Comparison of ENCODE assay signal across 1 cellular context in the genomic region with DNA sequence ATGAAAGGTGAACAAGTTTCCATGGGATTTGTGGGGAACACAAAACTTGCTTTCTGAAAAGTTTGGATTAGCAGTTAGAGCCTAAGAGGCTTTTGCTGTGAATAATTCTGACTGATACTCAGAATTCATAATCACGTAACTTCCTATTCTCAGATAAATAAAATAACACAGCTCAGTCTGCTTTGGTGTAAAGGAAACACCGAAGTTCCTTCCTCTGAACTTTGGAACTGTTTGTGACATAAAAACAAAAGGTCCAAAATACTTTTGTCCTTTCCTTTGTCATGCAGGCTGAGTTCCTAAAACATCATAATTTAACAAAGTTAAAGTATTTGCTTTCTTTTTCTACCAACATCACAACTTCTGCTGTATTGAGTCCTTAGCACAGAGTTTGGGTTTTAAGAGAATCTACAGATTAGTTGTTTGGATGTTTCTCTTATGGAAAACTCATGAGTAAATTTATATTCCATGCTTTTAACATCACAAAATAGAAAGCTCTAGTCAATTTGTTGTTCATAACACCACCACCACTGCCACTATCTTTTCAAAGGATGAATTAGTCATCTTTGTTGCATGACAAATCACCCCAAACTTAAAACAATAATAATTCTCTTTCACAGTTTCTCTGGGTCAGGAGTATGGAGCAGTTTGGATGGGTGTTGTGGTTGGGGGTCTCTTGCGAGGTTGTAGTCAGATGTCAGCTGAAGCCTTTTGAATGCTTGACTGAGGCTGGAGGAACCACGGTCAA.
TF ChIP-seq lines count a peak whose summit lies in the region.

No MANE protein-coding gene starts in this region.

TF ChIP-seq in GM23338, 12 proteins besides CTCF, POLR2A, EP300 and RAD21 (continued from another document):
- TF ChIP-seq, protein P1, sequence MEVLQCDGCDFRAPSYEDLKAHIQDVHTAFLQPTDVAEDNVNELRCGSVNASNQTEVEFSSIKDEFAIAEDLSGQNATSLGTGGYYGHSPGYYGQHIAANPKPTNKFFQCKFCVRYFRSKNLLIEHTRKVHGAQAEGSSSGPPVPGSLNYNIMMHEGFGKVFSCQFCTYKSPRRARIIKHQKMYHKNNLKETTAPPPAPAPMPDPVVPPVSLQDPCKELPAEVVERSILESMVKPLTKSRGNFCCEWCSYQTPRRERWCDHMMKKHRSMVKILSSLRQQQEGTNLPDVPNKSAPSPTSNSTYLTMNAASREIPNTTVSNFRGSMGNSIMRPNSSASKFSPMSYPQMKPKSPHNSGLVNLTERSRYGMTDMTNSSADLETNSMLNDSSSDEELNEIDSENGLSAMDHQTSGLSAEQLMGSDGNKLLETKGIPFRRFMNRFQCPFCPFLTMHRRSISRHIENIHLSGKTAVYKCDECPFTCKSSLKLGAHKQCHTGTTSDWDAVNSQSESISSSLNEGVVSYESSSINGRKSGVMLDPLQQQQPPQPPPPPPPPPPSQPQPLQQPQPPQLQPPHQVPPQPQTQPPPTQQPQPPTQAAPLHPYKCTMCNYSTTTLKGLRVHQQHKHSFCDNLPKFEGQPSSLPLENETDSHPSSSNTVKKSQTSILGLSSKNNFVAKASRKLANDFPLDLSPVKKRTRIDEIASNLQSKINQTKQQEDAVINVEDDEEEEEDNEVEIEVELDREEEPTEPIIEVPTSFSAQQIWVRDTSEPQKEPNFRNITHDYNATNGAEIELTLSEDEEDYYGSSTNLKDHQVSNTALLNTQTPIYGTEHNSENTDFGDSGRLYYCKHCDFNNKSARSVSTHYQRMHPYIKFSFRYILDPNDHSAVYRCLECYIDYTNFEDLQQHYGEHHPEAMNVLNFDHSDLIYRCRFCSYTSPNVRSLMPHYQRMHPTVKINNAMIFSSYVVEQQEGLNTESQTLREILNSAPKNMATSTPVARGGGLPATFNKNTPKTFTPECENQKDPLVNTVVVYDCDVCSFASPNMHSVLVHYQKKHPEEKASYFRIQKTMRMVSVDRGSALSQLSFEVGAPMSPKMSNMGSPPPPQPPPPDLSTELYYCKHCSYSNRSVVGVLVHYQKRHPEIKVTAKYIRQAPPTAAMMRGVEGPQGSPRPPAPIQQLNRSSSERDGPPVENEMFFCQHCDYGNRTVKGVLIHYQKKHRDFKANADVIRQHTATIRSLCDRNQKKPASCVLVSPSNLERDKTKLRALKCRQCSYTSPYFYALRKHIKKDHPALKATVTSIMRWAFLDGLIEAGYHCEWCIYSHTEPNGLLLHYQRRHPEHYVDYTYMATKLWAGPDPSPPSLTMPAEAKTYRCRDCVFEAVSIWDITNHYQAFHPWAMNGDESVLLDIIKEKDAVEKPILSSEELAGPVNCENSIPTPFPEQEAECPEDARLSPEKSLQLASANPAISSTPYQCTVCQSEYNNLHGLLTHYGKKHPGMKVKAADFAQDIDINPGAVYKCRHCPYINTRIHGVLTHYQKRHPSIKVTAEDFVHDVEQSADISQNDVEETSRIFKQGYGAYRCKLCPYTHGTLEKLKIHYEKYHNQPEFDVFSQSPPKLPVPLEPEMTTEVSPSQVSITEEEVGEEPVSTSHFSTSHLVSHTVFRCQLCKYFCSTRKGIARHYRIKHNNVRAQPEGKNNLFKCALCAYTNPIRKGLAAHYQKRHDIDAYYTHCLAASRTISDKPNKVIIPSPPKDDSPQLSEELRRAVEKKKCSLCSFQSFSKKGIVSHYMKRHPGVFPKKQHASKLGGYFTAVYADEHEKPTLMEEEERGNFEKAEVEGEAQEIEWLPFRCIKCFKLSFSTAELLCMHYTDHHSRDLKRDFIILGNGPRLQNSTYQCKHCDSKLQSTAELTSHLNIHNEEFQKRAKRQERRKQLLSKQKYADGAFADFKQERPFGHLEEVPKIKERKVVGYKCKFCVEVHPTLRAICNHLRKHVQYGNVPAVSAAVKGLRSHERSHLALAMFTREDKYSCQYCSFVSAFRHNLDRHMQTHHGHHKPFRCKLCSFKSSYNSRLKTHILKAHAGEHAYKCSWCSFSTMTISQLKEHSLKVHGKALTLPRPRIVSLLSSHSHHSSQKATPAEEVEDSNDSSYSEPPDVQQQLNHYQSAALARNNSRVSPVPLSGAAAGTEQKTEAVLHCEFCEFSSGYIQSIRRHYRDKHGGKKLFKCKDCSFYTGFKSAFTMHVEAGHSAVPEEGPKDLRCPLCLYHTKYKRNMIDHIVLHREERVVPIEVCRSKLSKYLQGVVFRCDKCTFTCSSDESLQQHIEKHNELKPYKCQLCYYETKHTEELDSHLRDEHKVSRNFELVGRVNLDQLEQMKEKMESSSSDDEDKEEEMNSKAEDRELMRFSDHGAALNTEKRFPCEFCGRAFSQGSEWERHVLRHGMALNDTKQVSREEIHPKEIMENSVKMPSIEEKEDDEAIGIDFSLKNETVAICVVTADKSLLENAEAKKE (CRISPR knock-in tag; IDR thresholded peaks at IDR 0.05): no peak
- TF ChIP-seq ZNF114 (CRISPR knock-in tag; IDR thresholded peaks at IDR 0.05): no peak
- TF ChIP-seq EZH2phosphoT487 (IDR thresholded peaks at IDR 0.05; ENCODE audit: unreplicated experiment): no peak
- TF ChIP-seq REST (IDR thresholded peaks at IDR 0.05; ENCODE audit: unreplicated experiment): no peak
- no peak for TF ChIP-seq POLR2AphosphoS5 (IDR thresholded peaks at IDR 0.05; ENCODE audit: low read depth)
- no peak for TF ChIP-seq ZNF331 (CRISPR knock-in tag; IDR thresholded peaks at IDR 0.05; ENCODE audit: low read depth)
- no peak for TF ChIP-seq JUNB (IDR thresholded peaks at IDR 0.05; ENCODE audit: unreplicated experiment)
- no peak for TF ChIP-seq STAT1 (IDR thresholded peaks at IDR 0.05; ENCODE audit: unreplicated experiment)
- TF ChIP-seq, protein P2, sequence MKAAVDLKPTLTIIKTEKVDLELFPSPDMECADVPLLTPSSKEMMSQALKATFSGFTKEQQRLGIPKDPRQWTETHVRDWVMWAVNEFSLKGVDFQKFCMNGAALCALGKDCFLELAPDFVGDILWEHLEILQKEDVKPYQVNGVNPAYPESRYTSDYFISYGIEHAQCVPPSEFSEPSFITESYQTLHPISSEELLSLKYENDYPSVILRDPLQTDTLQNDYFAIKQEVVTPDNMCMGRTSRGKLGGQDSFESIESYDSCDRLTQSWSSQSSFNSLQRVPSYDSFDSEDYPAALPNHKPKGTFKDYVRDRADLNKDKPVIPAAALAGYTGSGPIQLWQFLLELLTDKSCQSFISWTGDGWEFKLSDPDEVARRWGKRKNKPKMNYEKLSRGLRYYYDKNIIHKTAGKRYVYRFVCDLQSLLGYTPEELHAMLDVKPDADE (IDR thresholded peaks at IDR 0.05): no peak
TF ChIP-seq in GM23338: peak in this region for 0.
